In genomic region chr6:80477591-80478370, GRCh38 we compare ENCODE assay signal across 22 cellular contexts.
DNase-seq lines count a peak whose midpoint lies in the region; TF ChIP-seq lines count a peak whose summit lies in the region.
"Had no signal": no experiment of that assay in that cellular context is flagged by ENCODE, and none has a peak within 500 bp of the region (broad histone marks: within the 10 kb centered on the region; RNA-seq: fewer than 3 reads in every experiment).

No MANE protein-coding gene starts in this region.

- DNase-seq in GM03348 (ENCODE audit: low spot score) (peak; percentile 31), fibroblast of peridontal ligament (ENCODE audit: extremely low read depth) (peak; percentile 60), renal cortical epithelial cell (ENCODE audit: low read depth) (peak; percentile 73), SKM-1 (lab: John Stamatoyannopoulos, UW; ENCODE audit: unreplicated experiment) (no peak), nucleus accumbens (lab: John Stamatoyannopoulos, UW) (no peak), NCI-H1417 treated with DMSO at 0.1 percent for 48 hours (lab: John Stamatoyannopoulos, UW) (no peak)
- DNase-seq: activated CD4-positive, CD25-positive, alpha-beta regulatory T cell; activated CD8-positive, alpha-beta T cell treated with anti-CD3 and anti-CD28 coated beads for 36 hours; activated naive CD4-positive, alpha-beta T cell treated with anti-CD3 and anti-CD28 coated beads for 36 hours; activated T-cell treated with anti-CD3 and anti-CD28 coated beads, Interleukin-2, amount 50 U/mL, for 4 hours; anterior cingulate cortex; cerebellar nuclear complex; effector CD8-positive, alpha-beta T cell; GF-D8; heart right ventricle; naive thymus-derived CD4-positive, alpha-beta T cell; NCI-H1436; NCI-H2171; NCI-H526 treated with DMSO at 0.1 percent for 48 hours; T-helper 2 cell; transverse colon had no signal

TF ChIP-seq in PFSK-1, 5 proteins besides CTCF, POLR2A, EP300 and RAD21:
- TF ChIP-seq POLR2AphosphoS5 (IDR thresholded peaks at IDR 0.05; ENCODE audit: low read depth, low read length) (no peak), TAF1 (IDR thresholded peaks at IDR 0.05; ENCODE audit: borderline replicate concordance, insufficient read depth, low read length) (no peak), FOXP2 (optimal IDR thresholded peaks at IDR 0.05; ENCODE audit: borderline replicate concordance, extremely low read depth, extremely low read length, insufficient read depth) (no peak), SIN3A (IDR thresholded peaks at IDR 0.05; ENCODE audit: borderline replicate concordance, insufficient read depth, low read length) (peak; percentile 45; the same call in 1 of the 2 replicates), REST (IDR thresholded peaks at IDR 0.05; ENCODE audit: insufficient read depth in 1 of 2, low read depth in 2 of 2, low read length in 2 of 2) (no peak)

Comparison
In these comparisons a context has a peak if more than half of its experiments do, and no peak if none do; other contexts are left out.
1. DNase-seq: peak in GM03348 (single experiment), fibroblast of peridontal ligament (single experiment) and renal cortical epithelial cell (single experiment); none in SKM-1 (single experiment), nucleus accumbens (0 of 56) and NCI-H1417 treated with DMSO at 0.1 percent for 48 hours (single experiment).